21 cellular contexts compared by ENCODE assay signal in genomic region chr6:144879436-144879835, GRCh38.
DNase-seq lines count a peak whose midpoint lies in the region; ATAC-seq, FAIRE-seq and TF ChIP-seq lines count a peak whose summit lies in the region.
"Had no signal": no experiment of that assay in that cellular context is flagged by ENCODE, and none has a peak within 500 bp of the region (broad histone marks: within the 10 kb centered on the region; RNA-seq: fewer than 3 reads in every experiment).

No MANE protein-coding gene starts in this region.

- FAIRE-seq in D721Med (lab: Jason Lieb, UNC), result no peak
- FAIRE-seq: A204.1, H54 had no signal

- no peaks in the 10 kb centered on the region for H3K36me3 ChIP-seq in PC-3 (ENCODE audit: low read depth, low read length)

- peaks cover 12% of the 10 kb centered on the region for H3K4me1 ChIP-seq in PC-3 (ENCODE audit: insufficient read depth, low read length)

- DNase-seq in A172 (ENCODE audit: low spot score), result peak; percentile 3
- peak; percentile 57 for DNase-seq in EL
- peak; percentile 72 for DNase-seq in PC-3
- peak; percentile 28 for DNase-seq in astrocyte of the hippocampus (ENCODE audit: low read depth, low spot score)
- DNase-seq in NCI-H146 (lab: John Stamatoyannopoulos, UW), result no peak
- DNase-seq in D721Med (ENCODE audit: insufficient read length, low spot score), result no peak
- DNase-seq: C1 segment of cervical spinal cord, IMR-90, Kasumi-1, MV-4-11, NCI-H1417 treated with DMSO at 0.1 percent for 48 hours, NCI-H2029, NCI-H2171 treated with DMSO at 0.1 percent for 48 hours, NCI-H510A, NCI-H774 had no signal

- no peaks in the 10 kb centered on the region for H3F3A ChIP-seq in PC-3 (ENCODE audit: low read length, unreplicated experiment)

- H3K9ac ChIP-seq in PC-3 (ENCODE audit: low read length), result no peak overlapping the region

- CTCF ChIA-PET in PC-3 (lab: Charles Lee), result no interaction called here

- H4K20me1 ChIP-seq in PC-3 (ENCODE audit: low read length), result no peaks in the 10 kb centered on the region

- H3K27ac ChIP-seq in PC-3 (ENCODE audit: low read length), result peak overlapping the region; percentile 48
- H3K27ac ChIP-seq: SK-N-MC had no signal

- POLR2A ChIA-PET in PC-3 (lab: Charles Lee; ENCODE audit: unreplicated experiment), result no interaction called here

- ATAC-seq in PC-3 (peak; percentile 71), esophagus mucosa (no peak), GM18909 (IDR thresholded peaks at IDR 0.05; ENCODE audit: poor library complexity, unreplicated experiment) (no peak)
- ATAC-seq: Right ventricle myocardium inferior had no signal

- no peaks in the 10 kb centered on the region for H3K9me3 ChIP-seq in PC-3 (ENCODE audit: low read length)

- H3K27me3 ChIP-seq in PC-3 (ENCODE audit: low read length), result no peaks in the 10 kb centered on the region

- no peak overlapping the region for H3K4me3 ChIP-seq in PC-3 (ENCODE audit: low read length)
- H3K4me3 ChIP-seq: SK-N-MC had no signal

- H3K9me2 ChIP-seq in PC-3 (replicated peaks; ENCODE audit: low read length), result no peaks in the 10 kb centered on the region

- intact Hi-C loops in PC-3 (cut with micrococcal nuclease), result no loop called here

- no peak for TF ChIP-seq CTCF in PC-3 (conservative IDR thresholded peaks at IDR 0.05; ENCODE audit: low read depth, low read length)
- TF ChIP-seq CTCF in D721Med (IDR thresholded peaks at IDR 0.05; ENCODE audit: insufficient read depth, missing control alignments), result no peak

- BruUV-seq in PC-3 (replicated peaks; lab: Mats Ljungman, UMichigan), result no TSS peak

- no peaks in the 10 kb centered on the region for H3K79me2 ChIP-seq in PC-3 (ENCODE audit: low read length)

- 0 out of 2 replicates have a peak overlapping the region, but pooled peaks have one; percentile 11 for H3K4me2 ChIP-seq in PC-3 (ENCODE audit: low read length)

- peak overlapping the region; percentile 57; the same call in 1 of the 2 replicates for H2AFZ ChIP-seq in PC-3 (ENCODE audit: low read length)

Comparison
In these comparisons a context has a peak if more than half of its experiments do, and no peak if none do; other contexts are left out.
1. DNase-seq: peak in A172 (single experiment), EL (single experiment), PC-3 (single experiment) and astrocyte of the hippocampus (single experiment); none in NCI-H146 (single experiment) and D721Med (single experiment).